1 cellular context compared by ENCODE assay signal in genomic region chr11:45771194-45771941, GRCh38.
TF ChIP-seq lines count a peak whose summit lies in the region.

No MANE protein-coding gene starts in this region.

TF ChIP-seq in HepG2, 621 proteins besides CTCF, POLR2A, EP300 and RAD21 (continued from another document and continues in another):
- peak; percentile 47 for TF ChIP-seq XRCC5 (optimal IDR thresholded peaks at IDR 0.05; ENCODE audit: low read length)
- 0 out of 2 replicates have a peak, but pooled peaks have one; percentile 27 for TF ChIP-seq ZNF777 (CRISPR knock-in tag; IDR thresholded peaks at IDR 0.05)
- TF ChIP-seq ZNF883 (CRISPR knock-in tag; IDR thresholded peaks at IDR 0.05; ENCODE audit: not compliant biosample characterization), result no peak
- no peak for TF ChIP-seq YEATS2 (CRISPR knock-in tag; IDR thresholded peaks at IDR 0.05; ENCODE audit: borderline replicate concordance)
- no peak for TF ChIP-seq ZNF292 (CRISPR knock-in tag; IDR thresholded peaks at IDR 0.05; ENCODE audit: borderline replicate concordance, low read depth)
- TF ChIP-seq, protein P1, sequence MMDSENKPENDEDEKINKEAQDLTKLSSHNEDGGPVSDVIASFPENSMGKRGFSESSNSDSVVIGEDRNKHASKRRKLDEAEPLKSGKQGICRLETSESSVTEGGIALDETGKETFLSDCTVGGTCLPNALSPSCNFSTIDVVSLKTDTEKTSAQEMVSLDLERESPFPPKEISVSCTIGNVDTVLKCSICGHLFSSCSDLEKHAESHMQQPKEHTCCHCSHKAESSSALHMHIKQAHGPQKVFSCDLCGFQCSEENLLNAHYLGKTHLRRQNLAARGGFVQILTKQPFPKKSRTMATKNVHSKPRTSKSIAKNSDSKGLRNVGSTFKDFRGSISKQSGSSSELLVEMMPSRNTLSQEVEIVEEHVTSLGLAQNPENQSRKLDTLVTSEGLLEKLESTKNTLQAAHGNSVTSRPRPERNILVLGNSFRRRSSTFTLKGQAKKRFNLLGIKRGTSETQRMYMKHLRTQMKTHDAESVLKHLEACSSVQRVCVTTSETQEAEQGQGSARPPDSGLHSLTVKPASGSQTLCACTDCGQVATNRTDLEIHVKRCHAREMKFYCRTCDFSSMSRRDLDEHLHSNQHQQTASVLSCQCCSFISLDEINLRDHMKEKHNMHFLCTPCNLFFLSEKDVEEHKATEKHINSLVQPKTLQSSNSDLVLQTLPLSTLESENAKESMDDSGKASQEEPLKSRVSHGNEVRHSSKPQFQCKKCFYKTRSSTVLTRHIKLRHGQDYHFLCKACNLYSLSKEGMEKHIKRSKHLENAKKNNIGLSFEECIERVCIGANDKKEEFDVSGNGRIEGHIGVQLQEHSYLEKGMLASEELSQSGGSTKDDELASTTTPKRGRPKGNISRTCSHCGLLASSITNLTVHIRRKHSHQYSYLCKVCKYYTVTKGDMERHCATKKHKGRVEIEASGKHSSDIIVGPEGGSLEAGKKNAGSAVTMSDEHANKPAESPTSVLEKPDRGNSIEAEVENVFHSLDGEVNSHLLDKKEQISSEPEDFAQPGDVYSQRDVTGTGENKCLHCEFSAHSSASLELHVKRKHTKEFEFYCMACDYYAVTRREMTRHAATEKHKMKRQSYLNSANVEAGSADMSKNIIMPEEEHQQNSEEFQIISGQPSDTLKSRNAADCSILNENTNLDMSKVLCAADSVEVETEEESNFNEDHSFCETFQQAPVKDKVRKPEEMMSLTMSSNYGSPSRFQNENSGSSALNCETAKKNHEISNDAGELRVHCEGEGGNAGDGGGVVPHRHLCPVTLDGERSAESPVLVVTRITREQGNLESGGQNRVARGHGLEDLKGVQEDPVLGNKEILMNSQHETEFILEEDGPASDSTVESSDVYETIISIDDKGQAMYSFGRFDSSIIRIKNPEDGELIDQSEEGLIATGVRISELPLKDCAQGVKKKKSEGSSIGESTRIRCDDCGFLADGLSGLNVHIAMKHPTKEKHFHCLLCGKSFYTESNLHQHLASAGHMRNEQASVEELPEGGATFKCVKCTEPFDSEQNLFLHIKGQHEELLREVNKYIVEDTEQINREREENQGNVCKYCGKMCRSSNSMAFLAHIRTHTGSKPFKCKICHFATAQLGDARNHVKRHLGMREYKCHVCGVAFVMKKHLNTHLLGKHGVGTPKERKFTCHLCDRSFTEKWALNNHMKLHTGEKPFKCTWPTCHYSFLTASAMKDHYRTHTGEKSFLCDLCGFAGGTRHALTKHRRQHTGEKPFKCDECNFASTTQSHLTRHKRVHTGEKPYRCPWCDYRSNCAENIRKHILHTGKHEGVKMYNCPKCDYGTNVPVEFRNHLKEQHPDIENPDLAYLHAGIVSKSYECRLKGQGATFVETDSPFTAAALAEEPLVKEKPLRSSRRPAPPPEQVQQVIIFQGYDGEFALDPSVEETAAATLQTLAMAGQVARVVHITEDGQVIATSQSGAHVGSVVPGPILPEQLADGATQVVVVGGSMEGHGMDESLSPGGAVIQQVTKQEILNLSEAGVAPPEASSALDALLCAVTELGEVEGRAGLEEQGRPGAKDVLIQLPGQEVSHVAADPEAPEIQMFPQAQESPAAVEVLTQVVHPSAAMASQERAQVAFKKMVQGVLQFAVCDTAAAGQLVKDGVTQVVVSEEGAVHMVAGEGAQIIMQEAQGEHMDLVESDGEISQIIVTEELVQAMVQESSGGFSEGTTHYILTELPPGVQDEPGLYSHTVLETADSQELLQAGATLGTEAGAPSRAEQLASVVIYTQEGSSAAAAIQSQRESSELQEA (CRISPR knock-in tag; IDR thresholded peaks at IDR 0.05; ENCODE audit: not compliant biosample characterization), result peak; percentile 27
- TF ChIP-seq, protein P2, sequence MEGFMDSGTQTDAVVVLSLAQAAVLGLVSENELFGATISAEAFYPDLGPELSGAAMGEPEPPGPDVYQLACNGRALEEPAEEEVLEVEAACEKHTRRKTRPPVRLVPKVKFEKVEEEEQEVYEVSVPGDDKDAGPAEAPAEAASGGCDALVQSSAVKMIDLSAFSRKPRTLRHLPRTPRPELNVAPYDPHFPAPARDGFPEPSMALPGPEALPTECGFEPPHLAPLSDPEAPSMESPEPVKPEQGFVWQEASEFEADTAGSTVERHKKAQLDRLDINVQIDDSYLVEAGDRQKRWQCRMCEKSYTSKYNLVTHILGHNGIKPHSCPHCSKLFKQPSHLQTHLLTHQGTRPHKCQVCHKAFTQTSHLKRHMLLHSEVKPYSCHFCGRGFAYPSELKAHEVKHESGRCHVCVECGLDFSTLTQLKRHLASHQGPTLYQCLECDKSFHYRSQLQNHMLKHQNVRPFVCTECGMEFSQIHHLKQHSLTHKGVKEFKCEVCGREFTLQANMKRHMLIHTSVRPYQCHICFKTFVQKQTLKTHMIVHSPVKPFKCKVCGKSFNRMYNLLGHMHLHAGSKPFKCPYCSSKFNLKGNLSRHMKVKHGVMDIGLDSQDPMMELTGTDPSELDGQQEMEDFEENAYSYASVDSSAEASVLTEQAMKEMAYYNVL (CRISPR knock-in tag; IDR thresholded peaks at IDR 0.05; ENCODE audit: borderline replicate concordance), result 0 out of 2 replicates have a peak, but pooled peaks have one; percentile 41
- TF ChIP-seq, protein P3, sequence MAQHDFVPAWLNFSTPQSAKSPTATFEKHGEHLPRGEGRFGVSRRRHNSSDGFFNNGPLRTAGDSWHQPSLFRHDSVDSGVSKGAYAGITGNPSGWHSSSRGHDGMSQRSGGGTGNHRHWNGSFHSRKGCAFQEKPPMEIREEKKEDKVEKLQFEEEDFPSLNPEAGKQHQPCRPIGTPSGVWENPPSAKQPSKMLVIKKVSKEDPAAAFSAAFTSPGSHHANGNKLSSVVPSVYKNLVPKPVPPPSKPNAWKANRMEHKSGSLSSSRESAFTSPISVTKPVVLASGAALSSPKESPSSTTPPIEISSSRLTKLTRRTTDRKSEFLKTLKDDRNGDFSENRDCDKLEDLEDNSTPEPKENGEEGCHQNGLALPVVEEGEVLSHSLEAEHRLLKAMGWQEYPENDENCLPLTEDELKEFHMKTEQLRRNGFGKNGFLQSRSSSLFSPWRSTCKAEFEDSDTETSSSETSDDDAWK (CRISPR knock-in tag; IDR thresholded peaks at IDR 0.05), result no peak
- TF ChIP-seq ZNF720 (CRISPR knock-in tag; IDR thresholded peaks at IDR 0.05), result no peak
- no peak for TF ChIP-seq GATAD1 (CRISPR knock-in tag; IDR thresholded peaks at IDR 0.05)
- no peak for TF ChIP-seq KAT8 (CRISPR knock-in tag; IDR thresholded peaks at IDR 0.05)
- 0 out of 2 replicates have a peak, but pooled peaks have one; percentile 12 for TF ChIP-seq SMAD3 (CRISPR knock-in tag; IDR thresholded peaks at IDR 0.05)
- TF ChIP-seq, protein P4, sequence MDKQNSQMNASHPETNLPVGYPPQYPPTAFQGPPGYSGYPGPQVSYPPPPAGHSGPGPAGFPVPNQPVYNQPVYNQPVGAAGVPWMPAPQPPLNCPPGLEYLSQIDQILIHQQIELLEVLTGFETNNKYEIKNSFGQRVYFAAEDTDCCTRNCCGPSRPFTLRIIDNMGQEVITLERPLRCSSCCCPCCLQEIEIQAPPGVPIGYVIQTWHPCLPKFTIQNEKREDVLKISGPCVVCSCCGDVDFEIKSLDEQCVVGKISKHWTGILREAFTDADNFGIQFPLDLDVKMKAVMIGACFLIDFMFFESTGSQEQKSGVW (CRISPR knock-in tag; IDR thresholded peaks at IDR 0.05; ENCODE audit: borderline replicate concordance), result no peak
- 0 out of 2 replicates have a peak, but pooled peaks have one; percentile 22 for TF ChIP-seq SIN3A (IDR thresholded peaks at IDR 0.05; ENCODE audit: borderline replicate concordance, low read depth, low read length)
- TF ChIP-seq TMF1 (CRISPR knock-in tag; IDR thresholded peaks at IDR 0.05; ENCODE audit: low read depth), result no peak
- no peak for TF ChIP-seq MEIS1 (CRISPR knock-in tag; IDR thresholded peaks at IDR 0.05; ENCODE audit: borderline replicate concordance)
- no peak for TF ChIP-seq ZNF672 (CRISPR knock-in tag; IDR thresholded peaks at IDR 0.05)
- no peak for TF ChIP-seq PRPF4 (IDR thresholded peaks at IDR 0.05; ENCODE audit: low read depth, low read length, poor library complexity, severe bottlenecking)
- no peak for TF ChIP-seq ZSCAN12 (CRISPR knock-in tag; IDR thresholded peaks at IDR 0.05)
- no peak for TF ChIP-seq NONO (IDR thresholded peaks at IDR 0.05)
- no peak for TF ChIP-seq NONO (CRISPR knock-in tag; conservative IDR thresholded peaks at IDR 0.05)
- TF ChIP-seq ZBTB26 (CRISPR knock-in tag; IDR thresholded peaks at IDR 0.05; ENCODE audit: borderline replicate concordance), result 0 out of 2 replicates have a peak, but pooled peaks have one; percentile 11
- no peak for TF ChIP-seq ZNF121 (CRISPR knock-in tag; IDR thresholded peaks at IDR 0.05)
- TF ChIP-seq MYNN (CRISPR knock-in tag; IDR thresholded peaks at IDR 0.05; ENCODE audit: low read depth), result no peak
- no peak for TF ChIP-seq HHEX (CRISPR knock-in tag; IDR thresholded peaks at IDR 0.05)
- TF ChIP-seq ZBTB14 (CRISPR knock-in tag; IDR thresholded peaks at IDR 0.05), result no peak
- TF ChIP-seq, protein P5, sequence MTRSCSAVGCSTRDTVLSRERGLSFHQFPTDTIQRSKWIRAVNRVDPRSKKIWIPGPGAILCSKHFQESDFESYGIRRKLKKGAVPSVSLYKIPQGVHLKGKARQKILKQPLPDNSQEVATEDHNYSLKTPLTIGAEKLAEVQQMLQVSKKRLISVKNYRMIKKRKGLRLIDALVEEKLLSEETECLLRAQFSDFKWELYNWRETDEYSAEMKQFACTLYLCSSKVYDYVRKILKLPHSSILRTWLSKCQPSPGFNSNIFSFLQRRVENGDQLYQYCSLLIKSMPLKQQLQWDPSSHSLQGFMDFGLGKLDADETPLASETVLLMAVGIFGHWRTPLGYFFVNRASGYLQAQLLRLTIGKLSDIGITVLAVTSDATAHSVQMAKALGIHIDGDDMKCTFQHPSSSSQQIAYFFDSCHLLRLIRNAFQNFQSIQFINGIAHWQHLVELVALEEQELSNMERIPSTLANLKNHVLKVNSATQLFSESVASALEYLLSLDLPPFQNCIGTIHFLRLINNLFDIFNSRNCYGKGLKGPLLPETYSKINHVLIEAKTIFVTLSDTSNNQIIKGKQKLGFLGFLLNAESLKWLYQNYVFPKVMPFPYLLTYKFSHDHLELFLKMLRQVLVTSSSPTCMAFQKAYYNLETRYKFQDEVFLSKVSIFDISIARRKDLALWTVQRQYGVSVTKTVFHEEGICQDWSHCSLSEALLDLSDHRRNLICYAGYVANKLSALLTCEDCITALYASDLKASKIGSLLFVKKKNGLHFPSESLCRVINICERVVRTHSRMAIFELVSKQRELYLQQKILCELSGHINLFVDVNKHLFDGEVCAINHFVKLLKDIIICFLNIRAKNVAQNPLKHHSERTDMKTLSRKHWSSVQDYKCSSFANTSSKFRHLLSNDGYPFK (CRISPR knock-in tag; IDR thresholded peaks at IDR 0.05; ENCODE audit: borderline replicate concordance), result no peak
- no peak for TF ChIP-seq NFYC (CRISPR knock-in tag; IDR thresholded peaks at IDR 0.05)
- TF ChIP-seq, protein P6, sequence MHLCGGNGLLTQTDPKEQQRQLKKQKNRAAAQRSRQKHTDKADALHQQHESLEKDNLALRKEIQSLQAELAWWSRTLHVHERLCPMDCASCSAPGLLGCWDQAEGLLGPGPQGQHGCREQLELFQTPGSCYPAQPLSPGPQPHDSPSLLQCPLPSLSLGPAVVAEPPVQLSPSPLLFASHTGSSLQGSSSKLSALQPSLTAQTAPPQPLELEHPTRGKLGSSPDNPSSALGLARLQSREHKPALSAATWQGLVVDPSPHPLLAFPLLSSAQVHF (CRISPR knock-in tag; IDR thresholded peaks at IDR 0.05), result no peak
- TF ChIP-seq, protein P7, sequence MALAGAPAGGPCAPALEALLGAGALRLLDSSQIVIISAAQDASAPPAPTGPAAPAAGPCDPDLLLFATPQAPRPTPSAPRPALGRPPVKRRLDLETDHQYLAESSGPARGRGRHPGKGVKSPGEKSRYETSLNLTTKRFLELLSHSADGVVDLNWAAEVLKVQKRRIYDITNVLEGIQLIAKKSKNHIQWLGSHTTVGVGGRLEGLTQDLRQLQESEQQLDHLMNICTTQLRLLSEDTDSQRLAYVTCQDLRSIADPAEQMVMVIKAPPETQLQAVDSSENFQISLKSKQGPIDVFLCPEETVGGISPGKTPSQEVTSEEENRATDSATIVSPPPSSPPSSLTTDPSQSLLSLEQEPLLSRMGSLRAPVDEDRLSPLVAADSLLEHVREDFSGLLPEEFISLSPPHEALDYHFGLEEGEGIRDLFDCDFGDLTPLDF (CRISPR knock-in tag; IDR thresholded peaks at IDR 0.05), result no peak
- TF ChIP-seq ZNF629 (CRISPR knock-in tag; conservative IDR thresholded peaks at IDR 0.05), result no peak
- TF ChIP-seq ZNF44 (CRISPR knock-in tag; IDR thresholded peaks at IDR 0.05), result no peak
- no peak for TF ChIP-seq CBX1 (IDR thresholded peaks at IDR 0.05; ENCODE audit: low read depth)
- no peak for TF ChIP-seq ZFP62 (CRISPR knock-in tag; IDR thresholded peaks at IDR 0.05)
- TF ChIP-seq BHLHE40 (IDR thresholded peaks at IDR 0.05; ENCODE audit: low read length), result peak; percentile 70; the same call in 1 of the 2 replicates
- no peak for TF ChIP-seq GABPB1 (CRISPR knock-in tag; IDR thresholded peaks at IDR 0.05)
- TF ChIP-seq ZNF543 (CRISPR knock-in tag; IDR thresholded peaks at IDR 0.05), result no peak
- no peak for TF ChIP-seq FOXM1 (CRISPR knock-in tag; IDR thresholded peaks at IDR 0.05)
- no peak for TF ChIP-seq ATRX (CRISPR knock-in tag; IDR thresholded peaks at IDR 0.05; ENCODE audit: borderline replicate concordance)
- TF ChIP-seq EZH2 (conservative IDR thresholded peaks at IDR 0.05; ENCODE audit: low read depth, low read length), result no peak
- no peak for TF ChIP-seq MEF2D (CRISPR knock-in tag; IDR thresholded peaks at IDR 0.05)
- TF ChIP-seq ZNF713 (CRISPR knock-in tag; IDR thresholded peaks at IDR 0.05), result no peak
- no peak for TF ChIP-seq ZNF547 (CRISPR knock-in tag; IDR thresholded peaks at IDR 0.05)
- no peak for TF ChIP-seq KLF9 (CRISPR knock-in tag; IDR thresholded peaks at IDR 0.05; ENCODE audit: low read depth)
